8 cellular contexts compared by ENCODE assay signal in the genomic region with DNA sequence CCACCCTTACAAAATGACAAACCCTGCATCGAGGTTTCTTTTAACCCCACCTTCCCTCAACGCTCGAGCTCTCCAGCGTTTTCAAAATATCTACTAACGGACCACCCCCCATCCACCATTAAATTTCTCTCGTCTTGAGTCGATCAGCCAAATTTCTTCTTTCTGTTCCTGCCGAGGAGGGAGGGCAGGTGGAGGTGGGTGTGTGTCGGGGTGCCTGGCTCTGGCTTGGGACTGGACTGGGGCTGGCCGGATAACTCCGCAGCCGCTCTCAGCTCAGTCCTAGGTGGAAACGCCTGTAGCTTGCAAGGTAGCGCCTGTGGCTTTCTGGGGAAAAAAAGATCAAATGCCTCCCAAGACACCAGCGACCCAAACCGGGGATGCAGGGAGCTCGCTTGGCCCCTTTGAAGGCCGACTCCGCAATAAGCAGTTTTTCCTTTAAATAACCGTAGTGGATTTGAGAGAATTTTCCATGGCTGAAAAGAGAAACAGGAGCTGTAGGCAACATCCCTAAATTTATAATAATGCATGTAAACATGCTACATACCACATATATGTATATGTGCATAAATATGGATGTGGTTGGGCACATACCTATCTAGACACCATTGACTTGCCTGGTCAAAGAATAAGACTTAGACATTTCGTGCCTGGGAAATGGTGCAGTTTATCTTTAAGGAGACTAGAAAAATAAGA. TPM values are rescaled to one million over a fixed set of nuclear protein-coding genes. Genes with fewer than 3 reads are reported as not detected.
DNase-seq lines count a peak whose midpoint lies in the region; ATAC-seq and TF ChIP-seq lines count a peak whose summit lies in the region.

No MANE protein-coding gene starts in this region.

- H3K27me3 Mint-ChIP-seq in T-helper 2 cell treated with Interferon-gamma antibody and Interleukin-4, amounts not matched to agents 5 μg/mL and 100 μg/mL, for 36 hours (ENCODE audit: low read depth) = peaks cover 45% of the 10 kb centered on the region

- H3K27me3 ChIP-seq in endocrine pancreas (ENCODE audit: control insufficient read depth, insufficient read depth, low read length) = no peaks in the 10 kb centered on the region
- no peaks in the 10 kb centered on the region for H3K27me3 ChIP-seq in ovary

- peak overlapping the region; percentile 92 for H3K9ac ChIP-seq in endocrine pancreas (ENCODE audit: control insufficient read depth, insufficient read depth, low read length)

- no peak for TF ChIP-seq EP300 in ovary (IDR thresholded peaks at IDR 0.05)

- WGBS in ovary, 3 donors = 0 to 1% (median 1%) methylated on average over 21 of the region's 21 CpGs

- H3K9me3 ChIP-seq in endocrine pancreas (ENCODE audit: control insufficient read depth, low read length) (no peaks in the 10 kb centered on the region), ovary (no peaks in the 10 kb centered on the region)

- no peak for DNase-seq in T-helper 2 cell treated with Interferon-gamma antibody and Interleukin-4, amounts not matched to agents 5 μg/mL and 100 μg/mL, for 36 hours (ENCODE audit: low spot score)
- DNase-seq in T-helper 2 cell = no peak
- DNase-seq in NCI-H774 (lab: John Stamatoyannopoulos, UW) = peak; percentile 16
- no peak for DNase-seq in ovary
- no peak for DNase-seq in HCEC 1CT

- H3K36me3 Mint-ChIP-seq in T-helper 2 cell treated with Interferon-gamma antibody and Interleukin-4, amounts not matched to agents 5 μg/mL and 100 μg/mL, for 36 hours (ENCODE audit: low read depth) = no peaks in the 10 kb centered on the region

- H3K4me1 Mint-ChIP-seq in T-helper 2 cell treated with Interferon-gamma antibody and Interleukin-4, amounts not matched to agents 5 μg/mL and 100 μg/mL, for 36 hours (ENCODE audit: low read depth) = peaks cover 12% of the 10 kb centered on the region

- H3K36me3 ChIP-seq in endocrine pancreas (ENCODE audit: control insufficient read depth, insufficient read depth, low read length) (no peaks in the 10 kb centered on the region), ovary (no peaks in the 10 kb centered on the region)

- no peaks in the 10 kb centered on the region for H3K9me3 Mint-ChIP-seq in T-helper 2 cell treated with Interferon-gamma antibody and Interleukin-4, amounts not matched to agents 5 μg/mL and 100 μg/mL, for 36 hours

- TF ChIP-seq CTCF in ovary (IDR thresholded peaks at IDR 0.05) = no peak

- H3K4me1 ChIP-seq in endocrine pancreas (ENCODE audit: control insufficient read depth, insufficient read depth, low read length) = peaks cover 11% of the 10 kb centered on the region
- H3K4me1 ChIP-seq in ovary (ENCODE audit: insufficient read depth) = peaks cover 12% of the 10 kb centered on the region

- ATAC-seq in HG03565 (IDR thresholded peaks at IDR 0.05; ENCODE audit: unreplicated experiment) (no peak), HG03439 (IDR thresholded peaks at IDR 0.05; ENCODE audit: unreplicated experiment) (no peak)

- intact Hi-C loops in ovary (cut with DNase I) = no loop called here

- no peak overlapping the region for H3K27ac Mint-ChIP-seq in T-helper 2 cell treated with Interferon-gamma antibody and Interleukin-4, amounts not matched to agents 5 μg/mL and 100 μg/mL, for 36 hours

- peak overlapping the region; percentile 85 for H3K4me3 ChIP-seq in endocrine pancreas (ENCODE audit: control insufficient read depth, insufficient read depth, low read length)
- H3K4me3 ChIP-seq in ovary = peak overlapping the region; percentile 37

- H3K4me3 Mint-ChIP-seq in T-helper 2 cell treated with Interferon-gamma antibody and Interleukin-4, amounts not matched to agents 5 μg/mL and 100 μg/mL, for 36 hours = peak overlapping the region; percentile 80

- no peak overlapping the region for H3K27ac ChIP-seq in ovary

- no peak for TF ChIP-seq POLR2A in ovary (IDR thresholded peaks at IDR 0.05)

RNA-seq across cellular contexts. Expression of a gene that starts 1.9 kb away (rescaled TPM):
- 1 to 10 TPM in 1 of 7 donors, under 1 TPM in 6; 0.10 to 1.6 (median 0.30) TPM for total RNA-seq in ovary
- polyA plus RNA-seq in ovary = under 1 TPM; 0.13 to 0.52 TPM

RNA-seq across cellular contexts. Expression of a gene that starts 57.2 kb away (rescaled TPM):
- total RNA-seq in ovary = 10 to 100 TPM; 20.0 to 52.1 (median 41.7) TPM
- polyA plus RNA-seq in ovary = 10 to 100 TPM; 58.4 to 82.1 TPM
